ENCODE assay signal across 1 cellular context in genomic region chr7:139339698-139340036, GRCh38.
TF ChIP-seq lines count a peak whose summit lies in the region.

No MANE protein-coding gene starts in this region.

TF ChIP-seq in K562, 482 proteins besides CTCF, POLR2A, EP300 and RAD21 (continued from another document and continues in another):
- peak; percentile 31; the same call in 1 of the 2 replicates for TF ChIP-seq ZNF407 (IDR thresholded peaks at IDR 0.05; ENCODE audit: low read depth)
- peak; percentile 82; the same call in 1 of the 2 replicates for TF ChIP-seq NFATC3 (IDR thresholded peaks at IDR 0.05)
- TF ChIP-seq CREB1 (IDR thresholded peaks at IDR 0.05): no peak
- TF ChIP-seq CREB1 (CRISPR knock-in tag; IDR thresholded peaks at IDR 0.05): no peak
- no peak for TF ChIP-seq KLF10 (CRISPR knock-in tag; IDR thresholded peaks at IDR 0.05)
- TF ChIP-seq PHF20 (IDR thresholded peaks at IDR 0.05; ENCODE audit: partially characterized antibody): no peak
- TF ChIP-seq TFE3 (CRISPR knock-in tag; IDR thresholded peaks at IDR 0.05): no peak
- peak; percentile 58; the same call in 1 of the 2 replicates for TF ChIP-seq ZBTB5 (IDR thresholded peaks at IDR 0.05)
- no peak for TF ChIP-seq KLF1 (tag; IDR thresholded peaks at IDR 0.05)
- no peak for TF ChIP-seq ZNF740 (CRISPR knock-in tag; IDR thresholded peaks at IDR 0.05)
- TF ChIP-seq ZNF740 (tag; IDR thresholded peaks at IDR 0.05): no peak
- no peak for TF ChIP-seq ZNF75A (CRISPR knock-in tag; IDR thresholded peaks at IDR 0.05)
- no peak for TF ChIP-seq SAFB (IDR thresholded peaks at IDR 0.05; ENCODE audit: borderline replicate concordance, low read depth, low read length)
- TF ChIP-seq TCF15 (CRISPR knock-in tag; IDR thresholded peaks at IDR 0.05): no peak
- no peak for TF ChIP-seq GTF2B (IDR thresholded peaks at IDR 0.05; ENCODE audit: extremely low read depth, insufficient read length)
- no peak for TF ChIP-seq BCLAF1 (IDR thresholded peaks at IDR 0.05; ENCODE audit: borderline replicate concordance in 1 of 2, control insufficient read depth in 1 of 2, low read depth in 2 of 2, low read length in 1 of 2)
- no peak for TF ChIP-seq HNRNPH1 (optimal IDR thresholded peaks at IDR 0.05; ENCODE audit: low read depth, low read length)
- no peak for TF ChIP-seq HMG20A (CRISPR knock-in tag; conservative IDR thresholded peaks at IDR 0.05)
- TF ChIP-seq LARP7 (IDR thresholded peaks at IDR 0.05): no peak
- no peak; the same call in 1 of the 2 replicates for TF ChIP-seq ZBTB43 (CRISPR knock-in tag; IDR thresholded peaks at IDR 0.05)
- TF ChIP-seq RBFOX2 (IDR thresholded peaks at IDR 0.05; ENCODE audit: low read depth, low read length): no peak
- no peak for TF ChIP-seq ZNF551 (CRISPR knock-in tag; IDR thresholded peaks at IDR 0.05)
- peak; percentile 92; the same call in 1 of the 2 replicates for TF ChIP-seq ZNF224 (CRISPR knock-in tag; IDR thresholded peaks at IDR 0.05)
- 0 out of 2 replicates have a peak, but pooled peaks have one; percentile 3 for TF ChIP-seq HINFP (tag; conservative IDR thresholded peaks at IDR 0.05; ENCODE audit: low read depth)
- no peak for TF ChIP-seq TSHZ1 (CRISPR knock-in tag; IDR thresholded peaks at IDR 0.05)
- TF ChIP-seq RBM39 (optimal IDR thresholded peaks at IDR 0.05; ENCODE audit: low read depth, low read length): no peak
- peak; percentile 97 for TF ChIP-seq MBD1 (CRISPR knock-in tag; IDR thresholded peaks at IDR 0.05)
